Comparison of ENCODE assay signal across 14 cellular contexts in genomic region chr2:10345813-10346212, GRCh38. TPM values are rescaled to one million over a fixed set of nuclear protein-coding genes. Genes with fewer than 3 reads are reported as not detected.
DNase-seq lines count a peak whose midpoint lies in the region; ATAC-seq and TF ChIP-seq lines count a peak whose summit lies in the region.
"Had no signal": no experiment of that assay in that cellular context is flagged by ENCODE, and none has a peak within 500 bp of the region (broad histone marks: within the 10 kb centered on the region; RNA-seq: fewer than 3 reads in every experiment).

No MANE protein-coding gene starts in this region.

- H3K9me3 Mint-ChIP-seq in effector memory CD8-positive, alpha-beta T cell = no peaks in the 10 kb centered on the region
- H3K9me3 Mint-ChIP-seq: endodermal cell, mesothelial cell of epicardium, nephron progenitor cell had no signal

- WGBS in neuronal stem cell (ENCODE audit: extremely low coverage in 2 of 2, insufficient read length in 2 of 2, insufficient replicate concordance in 1 of 2), 2 donors = no CpG with 5 or more reads among the region's 3 CpGs
- 85% methylated on average over 3 of the region's 3 CpGs for WGBS in esophagus muscularis mucosa

- H4K8ac ChIP-seq in neuronal stem cell (ENCODE audit: low read depth, low read length) = no peak overlapping the region

- no peak overlapping the region for H4K91ac ChIP-seq in neuronal stem cell (ENCODE audit: low read depth, low read length, poor library complexity)

- no peak overlapping the region for H3K4me3 ChIP-seq in PC-3 (ENCODE audit: low read length)
- H3K4me3 ChIP-seq in neuronal stem cell (ENCODE audit: low read length in 2 of 2) = no peak overlapping the region
- H3K4me3 ChIP-seq in esophagus muscularis mucosa = no peak overlapping the region
- no peak overlapping the region for H3K4me3 ChIP-seq in left ventricle myocardium inferior
- H3K4me3 ChIP-seq: GM23248, sigmoid colon had no signal

- H3K9me3 ChIP-seq in PC-3 (ENCODE audit: low read length) = no peaks in the 10 kb centered on the region
- H3K9me3 ChIP-seq in neuronal stem cell (replicated peaks in 1 of 2; ENCODE audit: control insufficient read depth in 2 of 2, insufficient read depth in 1 of 2, low read depth in 1 of 2, low read length in 2 of 2) = no peaks in the 10 kb centered on the region
- H3K9me3 ChIP-seq in esophagus muscularis mucosa = no peaks in the 10 kb centered on the region
- no peaks in the 10 kb centered on the region for H3K9me3 ChIP-seq in left ventricle myocardium inferior (replicated peaks)
- H3K9me3 ChIP-seq: sigmoid colon had no signal

- peaks cover 2% of the 10 kb centered on the region for H3K36me3 Mint-ChIP-seq in effector memory CD8-positive, alpha-beta T cell (ENCODE audit: insufficient read depth)
- H3K36me3 Mint-ChIP-seq: mesothelial cell of epicardium had no signal

- H3K14ac ChIP-seq in neuronal stem cell (ENCODE audit: low read length) = no peak overlapping the region

- no peak overlapping the region for H2BK12ac ChIP-seq in neuronal stem cell (ENCODE audit: low read length)

- H3K4ac ChIP-seq in neuronal stem cell (ENCODE audit: low read length) = no peak overlapping the region

- peaks cover 68% of the 10 kb centered on the region for H4K20me1 ChIP-seq in PC-3 (ENCODE audit: low read length)

- no peak overlapping the region for H3K27ac ChIP-seq in PC-3 (ENCODE audit: low read length)
- no peak overlapping the region for H3K27ac ChIP-seq in neuronal stem cell (replicated peaks; ENCODE audit: low read length)
- no peak overlapping the region for H3K27ac ChIP-seq in esophagus muscularis mucosa (replicated peaks in 1 of 4)
- no peak overlapping the region for H3K27ac ChIP-seq in left ventricle myocardium inferior (replicated peaks)
- H3K27ac ChIP-seq: GM23248, sigmoid colon had no signal

- no peaks in the 10 kb centered on the region for H3K27me3 ChIP-seq in PC-3 (ENCODE audit: low read length)
- no peaks in the 10 kb centered on the region for H3K27me3 ChIP-seq in neuronal stem cell (ENCODE audit: control insufficient read depth in 3 of 3, insufficient read depth in 3 of 3, low read depth in 1 of 3, low read length in 3 of 3)
- no peaks in the 10 kb centered on the region for H3K27me3 ChIP-seq in esophagus muscularis mucosa
- H3K27me3 ChIP-seq in left ventricle myocardium inferior (ENCODE audit: low read depth) = no peaks in the 10 kb centered on the region
- H3K27me3 ChIP-seq: sigmoid colon had no signal

- no peak overlapping the region for H2BK5ac ChIP-seq in neuronal stem cell (ENCODE audit: low read length)

- peaks cover 9% of the 10 kb centered on the region for H3K4me1 ChIP-seq in PC-3 (ENCODE audit: insufficient read depth, low read length)
- H3K4me1 ChIP-seq in neuronal stem cell (ENCODE audit: control insufficient read depth in 2 of 2, insufficient read depth in 1 of 2, low read depth in 1 of 2, low read length in 2 of 2) = peaks cover 10 to 13% of the 10 kb centered on the region in 2 donors
- peaks cover 11 to 28% (median 19%) of the 10 kb centered on the region in 4 donors for H3K4me1 ChIP-seq in esophagus muscularis mucosa
- peaks cover 65% of the 10 kb centered on the region for H3K4me1 ChIP-seq in left ventricle myocardium inferior

- DNase-seq in CD1c-positive myeloid dendritic cell (ENCODE audit: extremely low spot score) = peak; percentile 53
- DNase-seq in PC-3 = no peak
- no peak for DNase-seq in effector memory CD8-positive, alpha-beta T cell
- DNase-seq in neuronal stem cell (ENCODE audit: low spot score) = no peak
- DNase-seq in esophagus muscularis mucosa (ENCODE audit: extremely low spot score) = no peak
- no peak for DNase-seq in left ventricle myocardium inferior
- DNase-seq: endodermal cell, GM23248, NCI-H187, nephron progenitor cell, sigmoid colon had no signal

- H3K9ac ChIP-seq in PC-3 (ENCODE audit: low read length) (no peak overlapping the region), neuronal stem cell (ENCODE audit: low read depth, low read length, poor library complexity) (no peak overlapping the region)
- H3K9ac ChIP-seq: GM23248 had no signal

- POLR2A ChIA-PET in PC-3 (lab: Charles Lee; ENCODE audit: unreplicated experiment) = no interaction called here

- no peaks in the 10 kb centered on the region for H3F3A ChIP-seq in PC-3 (ENCODE audit: low read length, unreplicated experiment)

- no peaks in the 10 kb centered on the region for H3K27me3 Mint-ChIP-seq in effector memory CD8-positive, alpha-beta T cell
- H3K27me3 Mint-ChIP-seq: activated naive CD8-positive, alpha-beta T cell had no signal

- peaks cover 97% of the 10 kb centered on the region for H3K79me2 ChIP-seq in PC-3 (ENCODE audit: low read length)

- peak overlapping the region; percentile 14 to 65 for H3K27ac Mint-ChIP-seq in effector memory CD8-positive, alpha-beta T cell
- H3K27ac Mint-ChIP-seq: endodermal cell, mesothelial cell of epicardium, nephron progenitor cell had no signal

- H2BK120ac ChIP-seq in neuronal stem cell (ENCODE audit: low read depth, low read length) = no peak overlapping the region

- H3K79me1 ChIP-seq in neuronal stem cell (ENCODE audit: low read depth, low read length) = no peaks in the 10 kb centered on the region

- no peak overlapping the region for H2AFZ ChIP-seq in PC-3 (ENCODE audit: low read length)
- no peak overlapping the region for H2AFZ ChIP-seq in neuronal stem cell (ENCODE audit: low read length)
- H2AFZ ChIP-seq: GM23248 had no signal

- no peak for TF ChIP-seq POLR2A in esophagus muscularis mucosa (IDR thresholded peaks at IDR 0.05; ENCODE audit: low read depth)

- no peak for TF ChIP-seq CTCF in PC-3 (conservative IDR thresholded peaks at IDR 0.05; ENCODE audit: low read depth, low read length)
- TF ChIP-seq CTCF in esophagus muscularis mucosa (IDR thresholded peaks at IDR 0.05) = no peak
- TF ChIP-seq CTCF in left ventricle myocardium inferior (IDR thresholded peaks at IDR 0.05; ENCODE audit: borderline replicate concordance) = no peak

- ATAC-seq in PC-3 (0 out of 2 replicates have a peak, but pooled peaks have one; percentile 20), HG02970 (IDR thresholded peaks at IDR 0.05; ENCODE audit: low FRiP score, unreplicated experiment) (no peak)
- no peak for ATAC-seq in effector memory CD8-positive, alpha-beta T cell (replicated peaks)

- no peak overlapping the region for H3K4me3 Mint-ChIP-seq in effector memory CD8-positive, alpha-beta T cell
- H3K4me3 Mint-ChIP-seq: activated naive CD8-positive, alpha-beta T cell; endodermal cell; mesothelial cell of epicardium; nephron progenitor cell had no signal

- peak overlapping the region; percentile 29 for H3K18ac ChIP-seq in neuronal stem cell (ENCODE audit: low read length)

- no peak overlapping the region for H2AK5ac ChIP-seq in neuronal stem cell (ENCODE audit: low read depth, low read length)

- no peak overlapping the region for H3K23ac ChIP-seq in neuronal stem cell (ENCODE audit: low read depth, low read length, poor library complexity)

- intact Hi-C loops in PC-3 (cut with micrococcal nuclease) (no loop called here), esophagus muscularis mucosa (cut with DNase I) (no loop called here), left ventricle myocardium inferior (cut with micrococcal nuclease) (no loop called here)

- H3K36me3 ChIP-seq in PC-3 (ENCODE audit: low read depth, low read length) = no peaks in the 10 kb centered on the region
- H3K36me3 ChIP-seq in neuronal stem cell (replicated peaks in 1 of 2; ENCODE audit: control insufficient read depth in 2 of 2, insufficient read depth in 2 of 2, low read length in 2 of 2) = no peaks in the 10 kb centered on the region
- no peaks in the 10 kb centered on the region for H3K36me3 ChIP-seq in esophagus muscularis mucosa
- no peaks in the 10 kb centered on the region for H3K36me3 ChIP-seq in left ventricle myocardium inferior
- H3K36me3 ChIP-seq: sigmoid colon had no signal

- CTCF ChIA-PET in PC-3 (lab: Charles Lee) = no interaction called here

- no peak overlapping the region for H2BK15ac ChIP-seq in neuronal stem cell (ENCODE audit: low read length)

- no peak for TF ChIP-seq EP300 in esophagus muscularis mucosa (IDR thresholded peaks at IDR 0.05)

- H3K4me2 ChIP-seq in PC-3 (ENCODE audit: low read length) (no peak overlapping the region), neuronal stem cell (ENCODE audit: insufficient read depth, low read length, poor library complexity, severe bottlenecking) (no peak overlapping the region)

- H3K9me2 ChIP-seq in PC-3 (replicated peaks; ENCODE audit: low read length) = no peaks in the 10 kb centered on the region

- no TSS peak for BruUV-seq in PC-3 (replicated peaks; lab: Mats Ljungman, UMichigan)

- H3K4me1 Mint-ChIP-seq in effector memory CD8-positive, alpha-beta T cell (ENCODE audit: low read depth in 2 of 2) = peaks cover 31 to 45% of the 10 kb centered on the region in 2 donors
- H3K4me1 Mint-ChIP-seq: endodermal cell had no signal

RNA-seq across cellular contexts. Expression of gene HPCAL1, which starts 43.1 kb away (rescaled TPM):
- total RNA-seq in PC-3 (2014; rRNA removed) = 312 and 339 TPM in 2 replicates
- polyA plus RNA-seq in neuronal stem cell (2013, experiment 1 of 2) = 10.7 TPM
- 9.6 TPM for polyA plus RNA-seq in neuronal stem cell (2013, experiment 2 of 2)
- total RNA-seq in esophagus muscularis mucosa = 10 to 100 TPM; 34.5 to 54.2 (median 41.3) TPM
- 29.4 TPM for total RNA-seq in left ventricle myocardium inferior
